ENCODE assay signal across 2 cellular contexts in the genomic region with DNA sequence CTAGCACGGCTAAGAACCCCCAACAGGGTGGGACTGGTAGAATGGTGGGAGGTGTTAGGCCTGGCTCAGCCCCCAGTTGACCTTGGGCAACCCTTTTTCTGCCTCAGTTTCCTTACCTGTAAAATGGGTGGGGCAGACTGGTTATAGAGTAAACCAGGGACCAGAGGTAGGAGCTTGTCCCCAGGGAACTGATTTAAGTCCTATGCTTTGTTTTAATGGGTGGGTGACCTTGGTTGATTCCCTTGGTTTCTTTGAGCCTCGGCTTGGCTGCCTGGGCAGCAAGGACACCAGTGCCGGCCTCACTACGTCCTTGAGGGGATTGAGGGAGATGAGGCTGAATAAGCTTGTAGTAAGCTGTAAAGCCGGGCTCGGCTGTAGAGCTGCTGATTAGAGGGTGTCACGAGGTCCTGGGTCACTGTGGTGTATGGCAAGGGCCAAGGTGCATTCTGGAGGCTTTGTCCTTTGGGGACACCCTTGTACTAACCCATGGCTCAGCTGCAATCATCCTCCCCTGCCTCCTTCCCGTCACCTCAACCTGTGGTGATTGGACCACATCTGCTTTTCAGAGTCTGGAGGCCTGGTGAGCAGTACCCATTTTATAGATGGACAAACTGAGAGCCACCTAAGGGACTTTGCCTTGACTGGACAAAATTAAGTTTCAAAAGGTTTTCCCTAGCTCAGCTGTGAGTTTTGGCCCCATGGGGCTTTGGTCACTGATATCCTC.
TF ChIP-seq lines count a peak whose summit lies in the region.

No MANE protein-coding gene starts in this region.

TF ChIP-seq in IMR-90, 13 proteins besides CTCF, POLR2A, EP300 and RAD21:
- TF ChIP-seq CEBPB (IDR thresholded peaks at IDR 0.05; ENCODE audit: low read depth, low read length) (no peak), CHD1 (IDR thresholded peaks at IDR 0.05; ENCODE audit: low read depth, low read length) (no peak), BHLHE40 (IDR thresholded peaks at IDR 0.05; ENCODE audit: low read depth, low read length) (no peak), FOS (IDR thresholded peaks at IDR 0.05; ENCODE audit: low read depth, low read length) (no peak), SMC3 (IDR thresholded peaks at IDR 0.05; ENCODE audit: low read depth, low read length) (no peak), NFE2L2 (IDR thresholded peaks at IDR 0.05; ENCODE audit: low read depth, low read length) (no peak), MAFK (IDR thresholded peaks at IDR 0.05; ENCODE audit: low read depth, low read length) (no peak), RCOR1 (IDR thresholded peaks at IDR 0.05; ENCODE audit: insufficient replicate concordance, low read length) (no peak), MAZ (IDR thresholded peaks at IDR 0.05; ENCODE audit: borderline replicate concordance, low read depth, low read length) (no peak), RFX5 (IDR thresholded peaks at IDR 0.05; ENCODE audit: low read depth, low read length) (no peak), MXI1 (IDR thresholded peaks at IDR 0.05; ENCODE audit: borderline replicate concordance, low read depth, low read length) (no peak)
- TF ChIP-seq, protein P1, sequence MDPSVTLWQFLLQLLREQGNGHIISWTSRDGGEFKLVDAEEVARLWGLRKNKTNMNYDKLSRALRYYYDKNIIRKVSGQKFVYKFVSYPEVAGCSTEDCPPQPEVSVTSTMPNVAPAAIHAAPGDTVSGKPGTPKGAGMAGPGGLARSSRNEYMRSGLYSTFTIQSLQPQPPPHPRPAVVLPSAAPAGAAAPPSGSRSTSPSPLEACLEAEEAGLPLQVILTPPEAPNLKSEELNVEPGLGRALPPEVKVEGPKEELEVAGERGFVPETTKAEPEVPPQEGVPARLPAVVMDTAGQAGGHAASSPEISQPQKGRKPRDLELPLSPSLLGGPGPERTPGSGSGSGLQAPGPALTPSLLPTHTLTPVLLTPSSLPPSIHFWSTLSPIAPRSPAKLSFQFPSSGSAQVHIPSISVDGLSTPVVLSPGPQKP (IDR thresholded peaks at IDR 0.05; ENCODE audit: borderline replicate concordance, low read depth, low read length), result no peak
- TF ChIP-seq, protein P2, sequence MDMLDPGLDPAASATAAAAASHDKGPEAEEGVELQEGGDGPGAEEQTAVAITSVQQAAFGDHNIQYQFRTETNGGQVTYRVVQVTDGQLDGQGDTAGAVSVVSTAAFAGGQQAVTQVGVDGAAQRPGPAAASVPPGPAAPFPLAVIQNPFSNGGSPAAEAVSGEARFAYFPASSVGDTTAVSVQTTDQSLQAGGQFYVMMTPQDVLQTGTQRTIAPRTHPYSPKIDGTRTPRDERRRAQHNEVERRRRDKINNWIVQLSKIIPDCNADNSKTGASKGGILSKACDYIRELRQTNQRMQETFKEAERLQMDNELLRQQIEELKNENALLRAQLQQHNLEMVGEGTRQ (IDR thresholded peaks at IDR 0.05; ENCODE audit: low read depth, low read length), result no peak

TF ChIP-seq in neural cell, 6 proteins besides CTCF, POLR2A, EP300 and RAD21:
- TF ChIP-seq MXI1 (conservative IDR thresholded peaks at IDR 0.05; ENCODE audit: poor library complexity, severe bottlenecking) (no peak), SMC3 (conservative IDR thresholded peaks at IDR 0.05; ENCODE audit: poor library complexity) (no peak), POLR2AphosphoS5 (IDR thresholded peaks at IDR 0.05) (no peak), EZH2 (IDR thresholded peaks at IDR 0.05; ENCODE audit: borderline replicate concordance, insufficient read depth, low read length, poor library complexity, severe bottlenecking) (no peak), REST (IDR thresholded peaks at IDR 0.05; ENCODE audit: borderline replicate concordance) (no peak), TAF1 (IDR thresholded peaks at IDR 0.05; ENCODE audit: low read depth) (no peak)
